In genomic region chr18:44635546-44635945, GRCh38 we compare ENCODE assay signal across 22 cellular contexts. TPM values are rescaled to one million over a fixed set of nuclear protein-coding genes. Genes with fewer than 3 reads are reported as not detected.
DNase-seq lines count a peak whose midpoint lies in the region; FAIRE-seq and TF ChIP-seq lines count a peak whose summit lies in the region.
"Had no signal": no experiment of that assay in that cellular context is flagged by ENCODE, and none has a peak within 500 bp of the region (broad histone marks: within the 10 kb centered on the region; RNA-seq: fewer than 3 reads in every experiment).

No MANE protein-coding gene starts in this region.

- no peak overlapping the region for H2AK5ac ChIP-seq in mesenchymal stem cell (ENCODE audit: low read length, severe bottlenecking)

- H3K9ac ChIP-seq in adipocyte (ENCODE audit: low read length) (no peak overlapping the region), mesenchymal stem cell (ENCODE audit: low read length) (no peak overlapping the region)
- H3K9ac ChIP-seq: GM23248 had no signal

- H3K36me3 ChIP-seq in adipocyte (ENCODE audit: control insufficient read depth, insufficient read depth, low read length, severe bottlenecking): no peaks in the 10 kb centered on the region
- H3K36me3 ChIP-seq in mesenchymal stem cell (ENCODE audit: control insufficient read depth in 1 of 2, insufficient read depth in 2 of 2, low read depth in 1 of 2, low read length in 2 of 2): no peaks in the 10 kb centered on the region
- H3K36me3 ChIP-seq: BE2C, HAP-1 had no signal

- no peaks in the 10 kb centered on the region for H3K27me3 ChIP-seq in adipocyte (replicated peaks; ENCODE audit: control insufficient read depth, insufficient read depth, low read length)
- no peaks in the 10 kb centered on the region for H3K27me3 ChIP-seq in mesenchymal stem cell (ENCODE audit: control insufficient read depth in 1 of 2, insufficient read depth in 1 of 2, low read length in 2 of 2)
- H3K27me3 ChIP-seq: BE2C had no signal

- H3K9me3 Mint-ChIP-seq in osteocyte (ENCODE audit: unreplicated experiment): no peaks in the 10 kb centered on the region
- no peaks in the 10 kb centered on the region for H3K9me3 Mint-ChIP-seq in activated T-cell treated with anti-CD3 and anti-CD28 coated beads, Interleukin-2, amount 50 U/mL, for 24 hours
- H3K9me3 Mint-ChIP-seq: CD8-positive, alpha-beta memory T cell had no signal

- H3K18ac ChIP-seq in mesenchymal stem cell (ENCODE audit: low read depth in 1 of 2, low read length in 2 of 2): no peak overlapping the region

- no peak overlapping the region for H3K23ac ChIP-seq in mesenchymal stem cell (ENCODE audit: low read length in 2 of 2)

- H4K8ac ChIP-seq in mesenchymal stem cell (ENCODE audit: low read length): no peak overlapping the region

- H3K14ac ChIP-seq in mesenchymal stem cell (ENCODE audit: low read length in 2 of 2): no peak overlapping the region

- TF ChIP-seq CTCF in osteocyte (IDR thresholded peaks at IDR 0.05): no peak

- H3K27ac Mint-ChIP-seq in osteocyte (ENCODE audit: unreplicated experiment): peak overlapping the region; percentile 74
- no peak overlapping the region for H3K27ac Mint-ChIP-seq in activated T-cell treated with anti-CD3 and anti-CD28 coated beads, Interleukin-2, amount 50 U/mL, for 24 hours
- H3K27ac Mint-ChIP-seq: CD4-positive, CD25-positive, alpha-beta regulatory T cell; CD8-positive, alpha-beta memory T cell had no signal

- H2AFZ ChIP-seq in mesenchymal stem cell (ENCODE audit: low read depth, low read length): no peak overlapping the region
- H2AFZ ChIP-seq: GM23248 had no signal

- no peak overlapping the region for H2BK120ac ChIP-seq in mesenchymal stem cell (ENCODE audit: low read depth, low read length)

- H3K4me1 ChIP-seq in adipocyte (ENCODE audit: control insufficient read depth, insufficient read depth, low read length) (no peaks in the 10 kb centered on the region), mesenchymal stem cell (ENCODE audit: control insufficient read depth, insufficient read depth, low read depth, low read length) (peaks cover 5% of the 10 kb centered on the region)
- H3K4me1 ChIP-seq: BE2C, HAP-1 had no signal

- no peak overlapping the region for H3K4me2 ChIP-seq in mesenchymal stem cell (ENCODE audit: low read length, poor library complexity, severe bottlenecking)

- H3K4ac ChIP-seq in mesenchymal stem cell (ENCODE audit: low read depth in 1 of 2, low read length in 2 of 2): no peak overlapping the region

- no peaks in the 10 kb centered on the region for H3K27me3 Mint-ChIP-seq in osteocyte (ENCODE audit: unreplicated experiment)
- H3K27me3 Mint-ChIP-seq in activated T-cell treated with anti-CD3 and anti-CD28 coated beads, Interleukin-2, amount 50 U/mL, for 24 hours: peaks cover 24% of the 10 kb centered on the region

- no peak overlapping the region for H2BK5ac ChIP-seq in mesenchymal stem cell (ENCODE audit: low read depth, low read length, poor library complexity, severe bottlenecking)

- H3K27ac ChIP-seq in mesenchymal stem cell (ENCODE audit: low read length, poor library complexity, severe bottlenecking): no peak overlapping the region
- H3K27ac ChIP-seq: GM23248, HL-60 had no signal

- no peaks in the 10 kb centered on the region for H3K79me1 ChIP-seq in mesenchymal stem cell (replicated peaks; ENCODE audit: low read length, poor library complexity, severe bottlenecking)

- peak; percentile 14 for FAIRE-seq in GM12892 (lab: Jason Lieb, UNC)
- FAIRE-seq: A204.1, D721Med, GM19239, K562 had no signal

- no peak overlapping the region for H4K91ac ChIP-seq in mesenchymal stem cell (ENCODE audit: low read length)

- H3K36me3 Mint-ChIP-seq in osteocyte (ENCODE audit: unreplicated experiment): no peaks in the 10 kb centered on the region
- H3K36me3 Mint-ChIP-seq in activated T-cell treated with anti-CD3 and anti-CD28 coated beads, Interleukin-2, amount 50 U/mL, for 24 hours (ENCODE audit: low read depth): no peaks in the 10 kb centered on the region
- H3K36me3 Mint-ChIP-seq: CD4-positive, CD25-positive, alpha-beta regulatory T cell; CD8-positive, alpha-beta memory T cell had no signal

- H2BK15ac ChIP-seq in mesenchymal stem cell (ENCODE audit: low read depth, poor library complexity, severe bottlenecking): no peak overlapping the region

- H3K4me1 Mint-ChIP-seq in osteocyte (ENCODE audit: unreplicated experiment): peaks cover 37% of the 10 kb centered on the region
- peaks cover 11% of the 10 kb centered on the region for H3K4me1 Mint-ChIP-seq in activated T-cell treated with anti-CD3 and anti-CD28 coated beads, Interleukin-2, amount 50 U/mL, for 24 hours (ENCODE audit: low read depth)
- H3K4me1 Mint-ChIP-seq: CD4-positive, CD25-positive, alpha-beta regulatory T cell had no signal

- H3K9me3 ChIP-seq in adipocyte (ENCODE audit: control insufficient read depth, low read length): no peaks in the 10 kb centered on the region
- H3K9me3 ChIP-seq in mesenchymal stem cell (ENCODE audit: control insufficient read depth, low read length): no peaks in the 10 kb centered on the region
- H3K9me3 ChIP-seq: BE2C, HAP-1 had no signal

- H3K4me3 Mint-ChIP-seq in osteocyte (ENCODE audit: unreplicated experiment): no peak overlapping the region
- H3K4me3 Mint-ChIP-seq in activated T-cell treated with anti-CD3 and anti-CD28 coated beads, Interleukin-2, amount 50 U/mL, for 24 hours: no peak overlapping the region
- H3K4me3 Mint-ChIP-seq: CD8-positive, alpha-beta memory T cell had no signal

- no peak overlapping the region for H2BK12ac ChIP-seq in mesenchymal stem cell (ENCODE audit: low read length in 2 of 2)

- H3K4me3 ChIP-seq in adipocyte (ENCODE audit: low read length) (no peak overlapping the region), mesenchymal stem cell (ENCODE audit: insufficient read depth in 1 of 2, low read depth in 1 of 2, low read length in 2 of 2) (no peak overlapping the region)
- H3K4me3 ChIP-seq: GM23248, HAP-1, K562 had no signal

- WGBS in mesenchymal stem cell: 92% methylated on average over 3 of the region's 3 CpGs

- DNase-seq in GM12892 (ENCODE audit: insufficient read length): no peak
- DNase-seq in adipocyte (ENCODE audit: low read depth): peak; percentile 55
- no peak for DNase-seq in osteocyte (ENCODE audit: extremely low spot score, unreplicated experiment)
- DNase-seq in ecto neural progenitor cell (ENCODE audit: low spot score): no peak
- no peak for DNase-seq in activated T-cell treated with anti-CD3 and anti-CD28 coated beads, Interleukin-2, amount 50 U/mL, for 24 hours
- DNase-seq in EL: no peak
- no peak for DNase-seq in mesenchymal stem cell
- DNase-seq: ACHN; BE2C; C1 segment of cervical spinal cord; CD4-positive, CD25-positive, alpha-beta regulatory T cell; CD8-positive, alpha-beta memory T cell; COR-L47; GDM1; GM23248; IMR-90 had no signal

- no peak for TF ChIP-seq POLR2A in GM12892 (IDR thresholded peaks at IDR 0.05; ENCODE audit: low read depth, low read length)

RNA-seq across cellular contexts. Expression of gene SETBP1, which starts 45.1 kb away (rescaled TPM):
- 4.8 TPM for polyA plus RNA-seq in GM12892 (2012; ENCODE audit: missing spikeins)
- 69.3 and 80.0 TPM in 2 replicates for total RNA-seq in osteocyte
- polyA plus RNA-seq in mesenchymal stem cell (2013, experiment 1 of 2): 4.5 TPM
- polyA plus RNA-seq in mesenchymal stem cell (2013, experiment 2 of 2): 4.5 TPM
